ENCODE assay signal across 1 cellular context in genomic region chr20:38861071-38861401, GRCh38.
TF ChIP-seq lines count a peak whose summit lies in the region.

No MANE protein-coding gene starts in this region.

TF ChIP-seq in WTC11, 78 proteins besides CTCF, POLR2A, EP300 and RAD21:
- TF ChIP-seq ARID4B (CRISPR knock-in tag; IDR thresholded peaks at IDR 0.05; ENCODE audit: borderline replicate concordance) (no peak), ZNF219 (CRISPR knock-in tag; IDR thresholded peaks at IDR 0.05; ENCODE audit: borderline replicate concordance) (no peak), ZBTB43 (CRISPR knock-in tag; IDR thresholded peaks at IDR 0.05) (no peak), ERG (CRISPR knock-in tag; IDR thresholded peaks at IDR 0.05) (no peak), TCF7 (CRISPR knock-in tag; IDR thresholded peaks at IDR 0.05; ENCODE audit: low read depth) (no peak), MYBL2 (CRISPR knock-in tag; IDR thresholded peaks at IDR 0.05) (no peak), FOXJ3 (CRISPR knock-in tag; IDR thresholded peaks at IDR 0.05; ENCODE audit: borderline replicate concordance) (no peak), FOXP1 (CRISPR knock-in tag; IDR thresholded peaks at IDR 0.05; ENCODE audit: borderline replicate concordance) (no peak)
